Comparison of ENCODE assay signal across 8 cellular contexts in the genomic region with DNA sequence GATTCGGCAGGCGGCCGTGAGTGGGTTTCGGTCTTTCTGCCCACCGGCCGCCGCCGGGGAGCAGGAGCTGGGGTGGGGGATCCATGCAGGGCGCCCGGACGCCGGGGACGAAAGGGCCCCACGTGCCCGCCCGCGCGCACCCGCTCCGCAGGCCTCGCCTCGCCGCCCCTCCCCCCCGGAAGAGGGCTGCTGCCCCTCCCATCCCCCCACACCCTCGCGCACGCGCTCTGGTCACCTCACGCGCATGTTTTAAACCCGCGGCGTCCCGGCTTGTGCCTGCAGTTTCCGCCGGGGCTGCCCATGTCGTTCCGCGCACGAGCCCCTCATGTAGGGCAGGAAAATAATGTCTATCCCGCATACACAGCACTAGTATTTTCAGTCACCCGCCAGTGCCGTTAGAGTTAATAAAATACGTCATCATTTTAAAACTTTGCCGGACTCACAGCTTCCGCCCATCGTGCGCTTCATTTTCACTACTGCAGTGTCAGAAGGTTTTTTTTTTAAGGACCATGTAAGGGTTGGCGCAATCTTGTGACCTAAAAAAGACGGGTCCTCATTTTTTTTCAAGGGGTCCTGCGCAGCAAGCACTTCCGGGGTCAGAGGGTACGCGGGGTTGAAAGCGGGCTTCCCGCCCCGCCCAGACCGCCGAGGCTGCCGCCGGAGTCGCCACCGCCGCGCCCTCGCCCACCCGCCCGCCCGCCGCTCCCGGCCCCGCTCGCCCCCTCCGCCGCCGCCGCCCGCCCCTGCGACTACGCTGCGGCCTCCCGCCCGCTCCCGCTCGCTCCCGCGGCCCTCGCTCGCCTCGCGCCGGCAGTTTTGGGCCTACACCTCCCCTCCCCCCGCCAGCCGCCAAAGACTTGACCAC. TPM values are rescaled to one million over a fixed set of nuclear protein-coding genes. Genes with fewer than 3 reads are reported as not detected.
DNase-seq lines count a peak whose midpoint lies in the region; ATAC-seq, FAIRE-seq and TF ChIP-seq lines count a peak whose summit lies in the region.

A gene (plus strand): TSS at position 640 of the 865 bp plus-strand sequence. CDS start 267 bp downstream, outside the sequence.

- CTCF ChIA-PET in PC-3 (lab: Charles Lee): no interaction called here

- in situ Hi-C loops in KBM-7 (cut with MboI; ENCODE audit: low pct_unique_long_range_greater_than_20kb, low sequenced_read_pairs): loop anchor here (10.0 kb wide), 1 partner anchor 48 kb away; no protein-coding TSS in a partner anchor

- no peaks in the 10 kb centered on the region for H3K27me3 ChIP-seq in PC-3 (ENCODE audit: low read length)

- peaks cover 10% of the 10 kb centered on the region for H4K20me1 ChIP-seq in PC-3 (ENCODE audit: low read length)

- peaks cover 56% of the 10 kb centered on the region for H3K79me2 ChIP-seq in PC-3 (ENCODE audit: low read length)

- H2AFZ ChIP-seq in PC-3 (ENCODE audit: low read length): peak within 1 kb of the TSS; percentile 99

- POLR2A ChIA-PET in PC-3 (lab: Charles Lee; ENCODE audit: unreplicated experiment): interaction anchor here (0.5 to 0.6 kb wide), 2 partner anchors 55 to 260 kb away, joined by 3 read pairs; no protein-coding TSS in a partner anchor

- no peak for FAIRE-seq in D721Med (lab: Jason Lieb, UNC)

- TF ChIP-seq CTCF in D721Med (IDR thresholded peaks at IDR 0.05; ENCODE audit: insufficient read depth, missing control alignments): no peak
- TF ChIP-seq CTCF in PC-3 (conservative IDR thresholded peaks at IDR 0.05; ENCODE audit: low read depth, low read length): no peak

- intact Hi-C loops in PC-3 (cut with micrococcal nuclease): loop anchor here (5.0 kb wide), 1 partner anchor 35 kb away; no protein-coding TSS in a partner anchor

- peak within 1 kb of the TSS; percentile 98 for H3K4me2 ChIP-seq in PC-3 (ENCODE audit: low read length)

- peak within 1 kb of the TSS; percentile 100 for H3K27ac ChIP-seq in PC-3 (ENCODE audit: low read length)

- H3K9ac ChIP-seq in PC-3 (ENCODE audit: low read length): peak within 1 kb of the TSS; percentile 100

- peaks cover 15% of the 10 kb centered on the region for H3F3A ChIP-seq in PC-3 (ENCODE audit: low read length, unreplicated experiment)

- H3K9me2 ChIP-seq in PC-3 (replicated peaks; ENCODE audit: low read length): no peaks in the 10 kb centered on the region

- peak within 1 kb of the TSS; percentile 95 for H3K4me3 ChIP-seq in PC-3 (ENCODE audit: low read length)

- peaks cover 55% of the 10 kb centered on the region for H3K4me1 ChIP-seq in PC-3 (ENCODE audit: insufficient read depth, low read length)

- no peaks in the 10 kb centered on the region for H3K9me3 ChIP-seq in PC-3 (ENCODE audit: low read length)

- ATAC-seq in GM21576 (IDR thresholded peaks at IDR 0.05; ENCODE audit: unreplicated experiment) (peak; percentile 25), PC-3 (peak; percentile 21)

- peaks cover 15% of the 10 kb centered on the region for H3K36me3 ChIP-seq in PC-3 (ENCODE audit: low read depth, low read length)

- DNase-seq in D721Med (ENCODE audit: insufficient read length, low spot score) (peak; percentile 62), KBM-7 (peak; percentile 90), PC-3 (peak; percentile 87), activated T-cell treated with anti-CD3 and anti-CD28 coated beads for 24 hours (ENCODE audit: low read depth) (peak; percentile 93), epidermal melanocyte (ENCODE audit: insufficient read length, low spot score) (peak; percentile 87), middle frontal gyrus (ENCODE audit: extremely low spot score, low spot score) (peak; percentile 75)
- DNase-seq in stimulated activated CD8-positive, alpha-beta memory T cell treated with anti-CD3 and anti-CD28 coated beads, Interleukin-15, amount 100 ng/mL, for 48 hours (ENCODE audit: low read depth in 2 of 2): peak; percentile 89 to 94

- BruUV-seq in PC-3 (replicated peaks; lab: Mats Ljungman, UMichigan): no TSS peak

RNA-seq across cellular contexts. Expression of the gene that starts here (rescaled TPM):
- 39.2 and 59.7 TPM in 2 replicates for total RNA-seq in PC-3 (2014; rRNA removed)

Comparison
In these comparisons a context has a peak if more than half of its experiments do, and no peak if none do; other contexts are left out.
1. Peak in every context shown above with its lines: DNase-seq, ATAC-seq, H3K4me3 ChIP-seq and H3K27ac ChIP-seq.